ENCODE assay signal across 1 cellular context in genomic region chr19:40608957-40609356, GRCh38.
TF ChIP-seq lines count a peak whose summit lies in the region.

No MANE protein-coding gene starts in this region.

TF ChIP-seq in HepG2, 621 proteins besides CTCF, POLR2A, EP300 and RAD21:
- no peak for TF ChIP-seq GRHL1 (CRISPR knock-in tag; conservative IDR thresholded peaks at IDR 0.05)
- no peak for TF ChIP-seq ZNF33A (CRISPR knock-in tag; IDR thresholded peaks at IDR 0.05; ENCODE audit: borderline replicate concordance)
- no peak for TF ChIP-seq MEIS1 (CRISPR knock-in tag; IDR thresholded peaks at IDR 0.05; ENCODE audit: borderline replicate concordance)
- no peak for TF ChIP-seq ATF5 (CRISPR knock-in tag; IDR thresholded peaks at IDR 0.05; ENCODE audit: low read depth)
- TF ChIP-seq ZNF720 (CRISPR knock-in tag; IDR thresholded peaks at IDR 0.05): no peak
- TF ChIP-seq, protein P1, sequence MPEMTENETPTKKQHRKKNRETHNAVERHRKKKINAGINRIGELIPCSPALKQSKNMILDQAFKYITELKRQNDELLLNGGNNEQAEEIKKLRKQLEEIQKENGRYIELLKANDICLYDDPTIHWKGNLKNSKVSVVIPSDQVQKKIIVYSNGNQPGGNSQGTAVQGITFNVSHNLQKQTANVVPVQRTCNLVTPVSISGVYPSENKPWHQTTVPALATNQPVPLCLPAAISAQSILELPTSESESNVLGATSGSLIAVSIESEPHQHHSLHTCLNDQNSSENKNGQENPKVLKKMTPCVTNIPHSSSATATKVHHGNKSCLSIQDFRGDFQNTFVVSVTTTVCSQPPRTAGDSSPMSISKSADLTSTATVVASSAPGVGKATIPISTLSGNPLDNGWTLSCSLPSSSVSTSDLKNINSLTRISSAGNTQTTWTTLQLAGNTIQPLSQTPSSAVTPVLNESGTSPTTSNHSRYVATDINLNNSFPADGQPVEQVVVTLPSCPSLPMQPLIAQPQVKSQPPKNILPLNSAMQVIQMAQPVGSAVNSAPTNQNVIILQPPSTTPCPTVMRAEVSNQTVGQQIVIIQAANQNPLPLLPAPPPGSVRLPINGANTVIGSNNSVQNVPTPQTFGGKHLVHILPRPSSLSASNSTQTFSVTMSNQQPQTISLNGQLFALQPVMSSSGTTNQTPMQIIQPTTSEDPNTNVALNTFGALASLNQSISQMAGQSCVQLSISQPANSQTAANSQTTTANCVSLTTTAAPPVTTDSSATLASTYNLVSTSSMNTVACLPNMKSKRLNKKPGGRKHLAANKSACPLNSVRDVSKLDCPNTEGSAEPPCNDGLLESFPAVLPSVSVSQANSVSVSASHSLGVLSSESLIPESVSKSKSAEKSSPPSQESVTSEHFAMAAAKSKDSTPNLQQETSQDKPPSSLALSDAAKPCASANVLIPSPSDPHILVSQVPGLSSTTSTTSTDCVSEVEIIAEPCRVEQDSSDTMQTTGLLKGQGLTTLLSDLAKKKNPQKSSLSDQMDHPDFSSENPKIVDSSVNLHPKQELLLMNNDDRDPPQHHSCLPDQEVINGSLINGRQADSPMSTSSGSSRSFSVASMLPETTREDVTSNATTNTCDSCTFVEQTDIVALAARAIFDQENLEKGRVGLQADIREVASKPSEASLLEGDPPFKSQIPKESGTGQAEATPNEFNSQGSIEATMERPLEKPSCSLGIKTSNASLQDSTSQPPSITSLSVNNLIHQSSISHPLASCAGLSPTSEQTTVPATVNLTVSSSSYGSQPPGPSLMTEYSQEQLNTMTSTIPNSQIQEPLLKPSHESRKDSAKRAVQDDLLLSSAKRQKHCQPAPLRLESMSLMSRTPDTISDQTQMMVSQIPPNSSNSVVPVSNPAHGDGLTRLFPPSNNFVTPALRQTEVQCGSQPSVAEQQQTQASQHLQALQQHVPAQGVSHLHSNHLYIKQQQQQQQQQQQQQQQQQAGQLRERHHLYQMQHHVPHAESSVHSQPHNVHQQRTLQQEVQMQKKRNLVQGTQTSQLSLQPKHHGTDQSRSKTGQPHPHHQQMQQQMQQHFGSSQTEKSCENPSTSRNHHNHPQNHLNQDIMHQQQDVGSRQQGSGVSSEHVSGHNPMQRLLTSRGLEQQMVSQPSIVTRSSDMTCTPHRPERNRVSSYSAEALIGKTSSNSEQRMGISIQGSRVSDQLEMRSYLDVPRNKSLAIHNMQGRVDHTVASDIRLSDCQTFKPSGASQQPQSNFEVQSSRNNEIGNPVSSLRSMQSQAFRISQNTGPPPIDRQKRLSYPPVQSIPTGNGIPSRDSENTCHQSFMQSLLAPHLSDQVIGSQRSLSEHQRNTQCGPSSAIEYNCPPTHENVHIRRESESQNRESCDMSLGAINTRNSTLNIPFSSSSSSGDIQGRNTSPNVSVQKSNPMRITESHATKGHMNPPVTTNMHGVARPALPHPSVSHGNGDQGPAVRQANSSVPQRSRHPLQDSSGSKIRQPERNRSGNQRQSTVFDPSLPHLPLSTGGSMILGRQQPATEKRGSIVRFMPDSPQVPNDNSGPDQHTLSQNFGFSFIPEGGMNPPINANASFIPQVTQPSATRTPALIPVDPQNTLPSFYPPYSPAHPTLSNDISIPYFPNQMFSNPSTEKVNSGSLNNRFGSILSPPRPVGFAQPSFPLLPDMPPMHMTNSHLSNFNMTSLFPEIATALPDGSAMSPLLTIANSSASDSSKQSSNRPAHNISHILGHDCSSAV (CRISPR knock-in tag; IDR thresholded peaks at IDR 0.05; ENCODE audit: borderline replicate concordance): no peak
- TF ChIP-seq ZFP36 (IDR thresholded peaks at IDR 0.05; ENCODE audit: borderline replicate concordance, low read depth, low read length, partially characterized antibody): no peak
- TF ChIP-seq, protein P2, sequence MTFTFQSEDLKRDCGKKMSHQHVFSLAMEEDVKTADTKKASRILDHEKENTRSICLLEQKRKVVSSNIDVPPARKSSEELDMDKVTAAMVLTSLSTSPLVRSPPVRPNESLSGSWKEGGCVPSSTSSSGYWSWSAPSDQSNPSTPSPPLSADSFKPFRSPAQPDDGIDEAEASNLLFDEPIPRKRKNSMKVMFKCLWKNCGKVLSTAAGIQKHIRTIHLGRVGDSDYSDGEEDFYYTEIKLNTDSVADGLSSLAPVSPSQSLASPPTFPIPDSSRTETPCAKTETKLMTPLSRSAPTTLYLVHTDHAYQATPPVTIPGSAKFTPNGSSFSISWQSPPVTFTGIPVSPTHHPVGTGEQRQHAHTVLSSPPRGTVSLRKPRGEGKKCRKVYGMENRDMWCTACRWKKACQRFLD (CRISPR knock-in tag; IDR thresholded peaks at IDR 0.05; ENCODE audit: borderline replicate concordance): no peak
- TF ChIP-seq, protein P3, sequence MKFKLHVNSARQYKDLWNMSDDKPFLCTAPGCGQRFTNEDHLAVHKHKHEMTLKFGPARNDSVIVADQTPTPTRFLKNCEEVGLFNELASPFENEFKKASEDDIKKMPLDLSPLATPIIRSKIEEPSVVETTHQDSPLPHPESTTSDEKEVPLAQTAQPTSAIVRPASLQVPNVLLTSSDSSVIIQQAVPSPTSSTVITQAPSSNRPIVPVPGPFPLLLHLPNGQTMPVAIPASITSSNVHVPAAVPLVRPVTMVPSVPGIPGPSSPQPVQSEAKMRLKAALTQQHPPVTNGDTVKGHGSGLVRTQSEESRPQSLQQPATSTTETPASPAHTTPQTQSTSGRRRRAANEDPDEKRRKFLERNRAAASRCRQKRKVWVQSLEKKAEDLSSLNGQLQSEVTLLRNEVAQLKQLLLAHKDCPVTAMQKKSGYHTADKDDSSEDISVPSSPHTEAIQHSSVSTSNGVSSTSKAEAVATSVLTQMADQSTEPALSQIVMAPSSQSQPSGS (CRISPR knock-in tag; IDR thresholded peaks at IDR 0.05): no peak
- no peak for TF ChIP-seq XRCC5 (optimal IDR thresholded peaks at IDR 0.05; ENCODE audit: low read length)
- TF ChIP-seq, protein P4, sequence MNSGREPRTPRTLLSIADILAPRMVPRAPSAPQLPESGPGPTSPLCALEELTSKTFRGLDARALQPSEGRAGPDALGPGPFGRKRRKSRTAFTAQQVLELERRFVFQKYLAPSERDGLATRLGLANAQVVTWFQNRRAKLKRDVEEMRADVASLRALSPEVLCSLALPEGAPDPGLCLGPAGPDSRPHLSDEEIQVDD (CRISPR knock-in tag; IDR thresholded peaks at IDR 0.05; ENCODE audit: borderline replicate concordance): no peak
